ENCODE assay signal across 1 cellular context in genomic region chr11:1694064-1694845, GRCh38.
A peak's percentile ranks its signal among the peaks of the same experiment; 100 is the strongest.
TF ChIP-seq lines count a peak whose summit lies in the region.

No MANE protein-coding gene starts in this region.

TF ChIP-seq in HepG2, 621 proteins besides CTCF, POLR2A, EP300 and RAD21 (continued from another document and continues in another):
- TF ChIP-seq, protein P1, sequence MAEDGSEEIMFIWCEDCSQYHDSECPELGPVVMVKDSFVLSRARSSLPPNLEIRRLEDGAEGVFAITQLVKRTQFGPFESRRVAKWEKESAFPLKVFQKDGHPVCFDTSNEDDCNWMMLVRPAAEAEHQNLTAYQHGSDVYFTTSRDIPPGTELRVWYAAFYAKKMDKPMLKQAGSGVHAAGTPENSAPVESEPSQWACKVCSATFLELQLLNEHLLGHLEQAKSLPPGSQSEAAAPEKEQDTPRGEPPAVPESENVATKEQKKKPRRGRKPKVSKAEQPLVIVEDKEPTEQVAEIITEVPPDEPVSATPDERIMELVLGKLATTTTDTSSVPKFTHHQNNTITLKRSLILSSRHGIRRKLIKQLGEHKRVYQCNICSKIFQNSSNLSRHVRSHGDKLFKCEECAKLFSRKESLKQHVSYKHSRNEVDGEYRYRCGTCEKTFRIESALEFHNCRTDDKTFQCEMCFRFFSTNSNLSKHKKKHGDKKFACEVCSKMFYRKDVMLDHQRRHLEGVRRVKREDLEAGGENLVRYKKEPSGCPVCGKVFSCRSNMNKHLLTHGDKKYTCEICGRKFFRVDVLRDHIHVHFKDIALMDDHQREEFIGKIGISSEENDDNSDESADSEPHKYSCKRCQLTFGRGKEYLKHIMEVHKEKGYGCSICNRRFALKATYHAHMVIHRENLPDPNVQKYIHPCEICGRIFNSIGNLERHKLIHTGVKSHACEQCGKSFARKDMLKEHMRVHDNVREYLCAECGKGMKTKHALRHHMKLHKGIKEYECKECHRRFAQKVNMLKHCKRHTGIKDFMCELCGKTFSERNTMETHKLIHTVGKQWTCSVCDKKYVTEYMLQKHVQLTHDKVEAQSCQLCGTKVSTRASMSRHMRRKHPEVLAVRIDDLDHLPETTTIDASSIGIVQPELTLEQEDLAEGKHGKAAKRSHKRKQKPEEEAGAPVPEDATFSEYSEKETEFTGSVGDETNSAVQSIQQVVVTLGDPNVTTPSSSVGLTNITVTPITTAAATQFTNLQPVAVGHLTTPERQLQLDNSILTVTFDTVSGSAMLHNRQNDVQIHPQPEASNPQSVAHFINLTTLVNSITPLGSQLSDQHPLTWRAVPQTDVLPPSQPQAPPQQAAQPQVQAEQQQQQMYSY (CRISPR knock-in tag; IDR thresholded peaks at IDR 0.05): no peak
- TF ChIP-seq HNRNPUL1 (IDR thresholded peaks at IDR 0.05; ENCODE audit: low read depth, low read length) (no peak), ZSCAN20 (CRISPR knock-in tag; IDR thresholded peaks at IDR 0.05; ENCODE audit: borderline replicate concordance) (no peak), PRMT3 (CRISPR knock-in tag; IDR thresholded peaks at IDR 0.05; ENCODE audit: borderline replicate concordance, low read depth) (no peak), U2AF1 (optimal IDR thresholded peaks at IDR 0.05; ENCODE audit: low read depth, low read length) (no peak), CREB3 (CRISPR knock-in tag; IDR thresholded peaks at IDR 0.05) (no peak), DPF2 (CRISPR knock-in tag; IDR thresholded peaks at IDR 0.05; ENCODE audit: borderline replicate concordance, low read depth) (no peak), ZMYM4 (CRISPR knock-in tag; IDR thresholded peaks at IDR 0.05) (peak; percentile 42; the same call in 1 of the 2 replicates), NFE2L1 (CRISPR knock-in tag; IDR thresholded peaks at IDR 0.05; ENCODE audit: borderline replicate concordance) (no peak), PHF8 (CRISPR knock-in tag; IDR thresholded peaks at IDR 0.05) (no peak), NR2C2 (CRISPR knock-in tag; IDR thresholded peaks at IDR 0.05; ENCODE audit: borderline replicate concordance) (no peak; the same call in 1 of the 2 replicates), ZNF138 (CRISPR knock-in tag; IDR thresholded peaks at IDR 0.05; ENCODE audit: low read depth) (no peak), KLF12 (CRISPR knock-in tag; IDR thresholded peaks at IDR 0.05; ENCODE audit: borderline replicate concordance) (no peak), RARG (CRISPR knock-in tag; IDR thresholded peaks at IDR 0.05; ENCODE audit: low read depth) (no peak), ZBTB42 (CRISPR knock-in tag; IDR thresholded peaks at IDR 0.05) (no peak), ZNF510 (CRISPR knock-in tag; IDR thresholded peaks at IDR 0.05; ENCODE audit: low read depth) (no peak), TFE3 (CRISPR knock-in tag; IDR thresholded peaks at IDR 0.05) (0 out of 2 replicates have a peak, but pooled peaks have one; percentile 38), SALL1 (CRISPR knock-in tag; IDR thresholded peaks at IDR 0.05) (peak; percentile 70), ZNF10 (CRISPR knock-in tag; IDR thresholded peaks at IDR 0.05; ENCODE audit: borderline replicate concordance, low read depth) (no peak), ZNF691 (CRISPR knock-in tag; IDR thresholded peaks at IDR 0.05; ENCODE audit: borderline replicate concordance, low read depth) (no peak), GPN1 (CRISPR knock-in tag; IDR thresholded peaks at IDR 0.05; ENCODE audit: borderline replicate concordance) (no peak), AKAP8 (CRISPR knock-in tag; IDR thresholded peaks at IDR 0.05) (no peak), SRSF1 (optimal IDR thresholded peaks at IDR 0.05; ENCODE audit: low read depth, low read length) (peak; percentile 33), ZNF589 (CRISPR knock-in tag; conservative IDR thresholded peaks at IDR 0.05) (no peak), NONO (IDR thresholded peaks at IDR 0.05) (no peak), NONO (CRISPR knock-in tag; conservative IDR thresholded peaks at IDR 0.05) (peak; percentile 82; the same call in 1 of the 2 replicates), FOXP1 (IDR thresholded peaks at IDR 0.05) (no peak), FOXP1 (CRISPR knock-in tag; IDR thresholded peaks at IDR 0.05) (no peak), JUND (CRISPR knock-in tag; IDR thresholded peaks at IDR 0.05) (no peak), JUN (CRISPR knock-in tag; IDR thresholded peaks at IDR 0.05) (no peak), ZNF580 (CRISPR knock-in tag; IDR thresholded peaks at IDR 0.05; ENCODE audit: borderline replicate concordance, low read depth) (peak; percentile 58; the same call in 1 of the 2 replicates), RFXAP (CRISPR knock-in tag; IDR thresholded peaks at IDR 0.05; ENCODE audit: borderline replicate concordance) (no peak), SIX4 (CRISPR knock-in tag; IDR thresholded peaks at IDR 0.05) (no peak), GRHL1 (CRISPR knock-in tag; conservative IDR thresholded peaks at IDR 0.05) (no peak), THYN1 (CRISPR knock-in tag; IDR thresholded peaks at IDR 0.05; ENCODE audit: borderline replicate concordance, low read depth) (no peak), ZNF543 (CRISPR knock-in tag; IDR thresholded peaks at IDR 0.05) (no peak), ZFP41 (CRISPR knock-in tag; IDR thresholded peaks at IDR 0.05; ENCODE audit: borderline replicate concordance) (no peak), NR1H2 (CRISPR knock-in tag; IDR thresholded peaks at IDR 0.05; ENCODE audit: borderline replicate concordance, low read depth) (no peak), STAT5B (CRISPR knock-in tag; IDR thresholded peaks at IDR 0.05) (no peak), ZNF136 (CRISPR knock-in tag; IDR thresholded peaks at IDR 0.05; ENCODE audit: low read depth) (no peak)
- TF ChIP-seq, protein P2, sequence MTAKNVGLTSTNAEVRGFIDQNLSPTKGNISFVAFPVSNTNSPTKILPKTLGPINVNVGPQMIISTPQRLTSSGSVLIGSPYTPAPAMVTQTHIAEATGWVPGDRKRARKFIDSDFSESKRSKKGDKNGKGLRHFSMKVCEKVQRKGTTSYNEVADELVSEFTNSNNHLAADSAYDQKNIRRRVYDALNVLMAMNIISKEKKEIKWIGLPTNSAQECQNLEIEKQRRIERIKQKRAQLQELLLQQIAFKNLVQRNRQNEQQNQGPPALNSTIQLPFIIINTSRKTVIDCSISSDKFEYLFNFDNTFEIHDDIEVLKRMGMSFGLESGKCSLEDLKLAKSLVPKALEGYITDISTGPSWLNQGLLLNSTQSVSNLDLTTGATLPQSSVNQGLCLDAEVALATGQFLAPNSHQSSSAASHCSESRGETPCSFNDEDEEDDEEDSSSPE (CRISPR knock-in tag; IDR thresholded peaks at IDR 0.05): peak; percentile 50; the same call in 1 of the 2 replicates
- TF ChIP-seq, protein P3, sequence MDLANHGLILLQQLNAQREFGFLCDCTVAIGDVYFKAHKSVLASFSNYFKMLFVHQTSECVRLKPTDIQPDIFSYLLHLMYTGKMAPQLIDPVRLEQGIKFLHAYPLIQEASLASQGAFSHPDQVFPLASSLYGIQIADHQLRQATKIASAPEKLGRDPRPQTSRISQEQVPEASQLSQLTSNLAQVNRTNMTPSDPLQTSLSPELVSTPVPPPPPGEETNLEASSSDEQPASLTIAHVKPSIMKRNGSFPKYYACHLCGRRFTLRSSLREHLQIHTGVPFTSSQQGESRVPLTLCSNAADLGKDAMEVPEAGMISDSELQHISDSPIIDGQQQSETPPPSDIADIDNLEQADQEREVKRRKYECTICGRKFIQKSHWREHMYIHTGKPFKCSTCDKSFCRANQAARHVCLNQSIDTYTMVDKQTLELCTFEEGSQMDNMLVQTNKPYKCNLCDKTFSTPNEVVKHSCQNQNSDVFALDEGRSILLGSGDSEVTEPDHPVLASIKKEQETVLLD (CRISPR knock-in tag; IDR thresholded peaks at IDR 0.05; ENCODE audit: low read depth): no peak
- TF ChIP-seq, protein P4, sequence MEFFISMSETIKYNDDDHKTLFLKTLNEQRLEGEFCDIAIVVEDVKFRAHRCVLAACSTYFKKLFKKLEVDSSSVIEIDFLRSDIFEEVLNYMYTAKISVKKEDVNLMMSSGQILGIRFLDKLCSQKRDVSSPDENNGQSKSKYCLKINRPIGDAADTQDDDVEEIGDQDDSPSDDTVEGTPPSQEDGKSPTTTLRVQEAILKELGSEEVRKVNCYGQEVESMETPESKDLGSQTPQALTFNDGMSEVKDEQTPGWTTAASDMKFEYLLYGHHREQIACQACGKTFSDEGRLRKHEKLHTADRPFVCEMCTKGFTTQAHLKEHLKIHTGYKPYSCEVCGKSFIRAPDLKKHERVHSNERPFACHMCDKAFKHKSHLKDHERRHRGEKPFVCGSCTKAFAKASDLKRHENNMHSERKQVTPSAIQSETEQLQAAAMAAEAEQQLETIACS (CRISPR knock-in tag; IDR thresholded peaks at IDR 0.05): no peak
- TF ChIP-seq, protein P5, sequence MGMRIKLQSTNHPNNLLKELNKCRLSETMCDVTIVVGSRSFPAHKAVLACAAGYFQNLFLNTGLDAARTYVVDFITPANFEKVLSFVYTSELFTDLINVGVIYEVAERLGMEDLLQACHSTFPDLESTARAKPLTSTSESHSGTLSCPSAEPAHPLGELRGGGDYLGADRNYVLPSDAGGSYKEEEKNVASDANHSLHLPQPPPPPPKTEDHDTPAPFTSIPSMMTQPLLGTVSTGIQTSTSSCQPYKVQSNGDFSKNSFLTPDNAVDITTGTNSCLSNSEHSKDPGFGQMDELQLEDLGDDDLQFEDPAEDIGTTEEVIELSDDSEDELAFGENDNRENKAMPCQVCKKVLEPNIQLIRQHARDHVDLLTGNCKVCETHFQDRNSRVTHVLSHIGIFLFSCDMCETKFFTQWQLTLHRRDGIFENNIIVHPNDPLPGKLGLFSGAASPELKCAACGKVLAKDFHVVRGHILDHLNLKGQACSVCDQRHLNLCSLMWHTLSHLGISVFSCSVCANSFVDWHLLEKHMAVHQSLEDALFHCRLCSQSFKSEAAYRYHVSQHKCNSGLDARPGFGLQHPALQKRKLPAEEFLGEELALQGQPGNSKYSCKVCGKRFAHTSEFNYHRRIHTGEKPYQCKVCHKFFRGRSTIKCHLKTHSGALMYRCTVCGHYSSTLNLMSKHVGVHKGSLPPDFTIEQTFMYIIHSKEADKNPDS (CRISPR knock-in tag; IDR thresholded peaks at IDR 0.05): 0 out of 2 replicates have a peak, but pooled peaks have one; percentile 19
- TF ChIP-seq, protein P6, sequence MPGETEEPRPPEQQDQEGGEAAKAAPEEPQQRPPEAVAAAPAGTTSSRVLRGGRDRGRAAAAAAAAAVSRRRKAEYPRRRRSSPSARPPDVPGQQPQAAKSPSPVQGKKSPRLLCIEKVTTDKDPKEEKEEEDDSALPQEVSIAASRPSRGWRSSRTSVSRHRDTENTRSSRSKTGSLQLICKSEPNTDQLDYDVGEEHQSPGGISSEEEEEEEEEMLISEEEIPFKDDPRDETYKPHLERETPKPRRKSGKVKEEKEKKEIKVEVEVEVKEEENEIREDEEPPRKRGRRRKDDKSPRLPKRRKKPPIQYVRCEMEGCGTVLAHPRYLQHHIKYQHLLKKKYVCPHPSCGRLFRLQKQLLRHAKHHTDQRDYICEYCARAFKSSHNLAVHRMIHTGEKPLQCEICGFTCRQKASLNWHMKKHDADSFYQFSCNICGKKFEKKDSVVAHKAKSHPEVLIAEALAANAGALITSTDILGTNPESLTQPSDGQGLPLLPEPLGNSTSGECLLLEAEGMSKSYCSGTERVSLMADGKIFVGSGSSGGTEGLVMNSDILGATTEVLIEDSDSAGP (CRISPR knock-in tag; IDR thresholded peaks at IDR 0.05; ENCODE audit: borderline replicate concordance): peak; percentile 57
- TF ChIP-seq, protein P7, sequence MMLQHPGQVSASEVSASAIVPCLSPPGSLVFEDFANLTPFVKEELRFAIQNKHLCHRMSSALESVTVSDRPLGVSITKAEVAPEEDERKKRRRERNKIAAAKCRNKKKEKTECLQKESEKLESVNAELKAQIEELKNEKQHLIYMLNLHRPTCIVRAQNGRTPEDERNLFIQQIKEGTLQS (CRISPR knock-in tag; IDR thresholded peaks at IDR 0.05): no peak
